Comparison of ENCODE assay signal across 15 cellular contexts in genomic region chr7:77933394-77933793, GRCh38.
DNase-seq lines count a peak whose midpoint lies in the region; ATAC-seq and TF ChIP-seq lines count a peak whose summit lies in the region.
"Had no signal": no experiment of that assay in that cellular context is flagged by ENCODE, and none has a peak within 500 bp of the region (broad histone marks: within the 10 kb centered on the region; RNA-seq: fewer than 3 reads in every experiment).

No MANE protein-coding gene starts in this region.

- no peak overlapping the region for H2AFZ ChIP-seq in HCT116 (ENCODE audit: low read depth, low read length, poor library complexity, severe bottlenecking)

- H3K27ac ChIP-seq in HCT116 (ENCODE audit: low read depth, low read length), result no peak overlapping the region
- no peak overlapping the region for H3K27ac ChIP-seq in tibial nerve
- no peak overlapping the region for H3K27ac ChIP-seq in testis
- no peak overlapping the region for H3K27ac ChIP-seq in prostate gland
- H3K27ac ChIP-seq: neutrophil had no signal

- TF ChIP-seq CTCF in HCT116 (IDR thresholded peaks at IDR 0.05 in 2 of 3, conservative IDR thresholded peaks at IDR 0.05 in 1 of 3; ENCODE audit: borderline replicate concordance in 1 of 3, insufficient read depth in 1 of 3, low read depth in 2 of 3, low read length in 2 of 3), result no peak
- no peak for TF ChIP-seq CTCF in tibial nerve (IDR thresholded peaks at IDR 0.05)
- no peak for TF ChIP-seq CTCF in testis (IDR thresholded peaks at IDR 0.05)
- TF ChIP-seq CTCF in prostate gland (IDR thresholded peaks at IDR 0.05), result no peak
- no peak for TF ChIP-seq CTCF in BE2C (IDR thresholded peaks at IDR 0.05; ENCODE audit: low read depth, low read length)

- peak; percentile 62 for ATAC-seq in HCT116
- ATAC-seq in left colon, result peak; percentile 85
- ATAC-seq: stimulated activated naive CD8-positive, alpha-beta T cell treated with anti-CD3 and anti-CD28 coated beads, Interleukin-15, amount 100 ng/mL, for 72 hours had no signal

- BruUV-seq in HCT116 (replicated peaks; lab: Mats Ljungman, UMichigan), result no TSS peak

- H3K4me1 ChIP-seq in HCT116 (ENCODE audit: control insufficient read depth in 1 of 2, insufficient read depth in 2 of 2, low read length in 2 of 2) (peaks cover 7 to 12% of the 10 kb centered on the region in 2 experiments; a peak in 3 of 4 replicates), tibial nerve (no peaks in the 10 kb centered on the region), testis (no peaks in the 10 kb centered on the region), prostate gland (replicated peaks) (no peaks in the 10 kb centered on the region), BE2C (no peaks in the 10 kb centered on the region)

- TF ChIP-seq POLR2A in HCT116 (IDR thresholded peaks at IDR 0.05; ENCODE audit: borderline replicate concordance, extremely low read depth, insufficient read depth, insufficient read length) (no peak), tibial nerve (IDR thresholded peaks at IDR 0.05) (no peak), testis (IDR thresholded peaks at IDR 0.05) (no peak), prostate gland (IDR thresholded peaks at IDR 0.05) (no peak)

- H3K4me3 ChIP-seq in HCT116 (replicated peaks in 1 of 2; ENCODE audit: low read depth in 1 of 2, low read length in 2 of 2), result no peak overlapping the region
- no peak overlapping the region for H3K4me3 ChIP-seq in tibial nerve
- no peak overlapping the region for H3K4me3 ChIP-seq in testis
- H3K4me3 ChIP-seq in prostate gland, result no peak overlapping the region
- no peak overlapping the region for H3K4me3 ChIP-seq in BE2C (ENCODE audit: low read depth, low read length)

- H3K4me2 ChIP-seq in HCT116 (ENCODE audit: low read length), result peak overlapping the region; percentile 54

- TF ChIP-seq RAD21 in HCT116 (IDR thresholded peaks at IDR 0.05; ENCODE audit: low read depth), result no peak

- H3K36me3 ChIP-seq in HCT116 (ENCODE audit: control insufficient read depth in 1 of 2, insufficient read depth in 2 of 2, low read length in 2 of 2), result no peaks in the 10 kb centered on the region
- peaks cover 0 to 10% (median 0%) of the 10 kb centered on the region in 3 donors for H3K36me3 ChIP-seq in tibial nerve
- H3K36me3 ChIP-seq in testis (ENCODE audit: low read depth, missing control alignments), result no peaks in the 10 kb centered on the region
- H3K36me3 ChIP-seq in prostate gland, result no peaks in the 10 kb centered on the region
- peaks cover 6% of the 10 kb centered on the region; the same call in 1 of the 2 replicates for H3K36me3 ChIP-seq in BE2C

- H3K9me2 ChIP-seq in HCT116 (ENCODE audit: insufficient read depth), result no peaks in the 10 kb centered on the region; the same call in 1 of the 2 replicates

- 84 to 87% methylated on average over 3 of the region's 3 CpGs for WGBS in tibial nerve, 2 donors
- WGBS in testis, 2 donors, result 80 to 87% methylated on average over 3 of the region's 3 CpGs
- 90% methylated on average over 3 of the region's 3 CpGs for WGBS in prostate gland

- DNase-seq in CD1c-positive myeloid dendritic cell (ENCODE audit: extremely low spot score), result peak; percentile 53
- peak; percentile 22 for DNase-seq in HCT116 (ENCODE audit: low read depth, low spot score)
- peak; percentile 62 for DNase-seq in amniotic epithelial cell (ENCODE audit: low read depth)
- no peak for DNase-seq in left colon
- DNase-seq in tibial nerve (ENCODE audit: low spot score in 2 of 2), result no peak
- no peak for DNase-seq in testis
- no peak for DNase-seq in prostate gland (ENCODE audit: low spot score)
- DNase-seq in BE2C, result no peak
- DNase-seq: activated CD4-positive, alpha-beta T cell treated with anti-CD3 and anti-CD28 coated beads, Interleukin-2, amount 50 U/mL, for 1 hour; DMS153; endodermal cell; NCI-H345; SHP77; stimulated activated naive CD8-positive, alpha-beta T cell treated with anti-CD3 and anti-CD28 coated beads, Interleukin-15, amount 100 ng/mL, for 72 hours had no signal

- RAD21 ChIA-PET in HCT116 (lab: Charles Lee; ENCODE audit: low non-redundant PET in 1 of 2, low total read pairs in 2 of 2, uncharacterized antibody in 2 of 2, unreplicated experiment in 2 of 2), result no interaction called here

- intact Hi-C loops in HCT116 (cut with micrococcal nuclease), result no loop called here
- intact Hi-C loops in left colon (cut with DNase I, micrococcal nuclease), result loop anchor here in 1 of 2 donors (5.0 kb wide), 1 partner anchor 276 kb away; no protein-coding TSS in a partner anchor
- intact Hi-C loops in testis (cut with DNase I; ENCODE audit: low total_unique reads), result no loop called here
- intact Hi-C loops in prostate gland (cut with DNase I), result loop anchor here (10.0 kb wide), 1 partner anchor 279 kb away; no protein-coding TSS in a partner anchor

- no peak overlapping the region for H3K9ac ChIP-seq in HCT116 (ENCODE audit: low read length)

- H3K27me3 ChIP-seq in HCT116 (ENCODE audit: insufficient read depth, low read length), result no peaks in the 10 kb centered on the region
- no peaks in the 10 kb centered on the region for H3K27me3 ChIP-seq in tibial nerve
- H3K27me3 ChIP-seq in testis, result no peaks in the 10 kb centered on the region
- H3K27me3 ChIP-seq in prostate gland (replicated peaks; ENCODE audit: insufficient read depth), result no peaks in the 10 kb centered on the region
- no peaks in the 10 kb centered on the region for H3K27me3 ChIP-seq in BE2C
- H3K27me3 ChIP-seq: neutrophil had no signal

- H3K9me3 ChIP-seq in HCT116 (ENCODE audit: control insufficient read depth in 1 of 2, insufficient read depth in 1 of 2, low read depth in 1 of 2, low read length in 2 of 2) (no peaks in the 10 kb centered on the region), tibial nerve (no peaks in the 10 kb centered on the region), testis (no peaks in the 10 kb centered on the region), prostate gland (no peaks in the 10 kb centered on the region), BE2C (no peaks in the 10 kb centered on the region)
- H3K9me3 ChIP-seq: neutrophil had no signal

- no peak for TF ChIP-seq EP300 in tibial nerve (IDR thresholded peaks at IDR 0.05)

- no peaks in the 10 kb centered on the region for H3K79me2 ChIP-seq in HCT116 (ENCODE audit: insufficient read depth, low read length)

- CTCF ChIA-PET in HCT116 (lab: Charles Lee), result interaction anchor here (0.9 to 1.8 kb wide), 3 partner anchors 57 to 282 kb away, joined by 3 to 10 read pairs (median 3); no protein-coding TSS in a partner anchor

- no peaks in the 10 kb centered on the region for H4K20me1 ChIP-seq in HCT116 (ENCODE audit: insufficient read depth)

- POLR2A ChIA-PET in HCT116 (lab: Charles Lee), result no interaction called here

TF ChIP-seq in HCT116, 20 proteins besides CTCF, POLR2A, EP300 and RAD21:
- TF ChIP-seq ZNF274 (IDR thresholded peaks at IDR 0.05; ENCODE audit: low read depth, low read length) (no peak), FOSL1 (IDR thresholded peaks at IDR 0.05; ENCODE audit: low read depth) (no peak), EGR1 (IDR thresholded peaks at IDR 0.05; ENCODE audit: low read depth) (no peak), POLR2AphosphoS5 (IDR thresholded peaks at IDR 0.05; ENCODE audit: low read depth, low read length) (no peak)

Comparison
In these comparisons a context has a peak if more than half of its experiments do, and no peak if none do; other contexts are left out.
1. DNase-seq: peak in CD1c-positive myeloid dendritic cell (single experiment), HCT116 (single experiment) and amniotic epithelial cell (single experiment); none in left colon (0 of 2), tibial nerve (0 of 2), testis (single experiment), prostate gland (single experiment) and BE2C (single experiment).